In the genomic region with DNA sequence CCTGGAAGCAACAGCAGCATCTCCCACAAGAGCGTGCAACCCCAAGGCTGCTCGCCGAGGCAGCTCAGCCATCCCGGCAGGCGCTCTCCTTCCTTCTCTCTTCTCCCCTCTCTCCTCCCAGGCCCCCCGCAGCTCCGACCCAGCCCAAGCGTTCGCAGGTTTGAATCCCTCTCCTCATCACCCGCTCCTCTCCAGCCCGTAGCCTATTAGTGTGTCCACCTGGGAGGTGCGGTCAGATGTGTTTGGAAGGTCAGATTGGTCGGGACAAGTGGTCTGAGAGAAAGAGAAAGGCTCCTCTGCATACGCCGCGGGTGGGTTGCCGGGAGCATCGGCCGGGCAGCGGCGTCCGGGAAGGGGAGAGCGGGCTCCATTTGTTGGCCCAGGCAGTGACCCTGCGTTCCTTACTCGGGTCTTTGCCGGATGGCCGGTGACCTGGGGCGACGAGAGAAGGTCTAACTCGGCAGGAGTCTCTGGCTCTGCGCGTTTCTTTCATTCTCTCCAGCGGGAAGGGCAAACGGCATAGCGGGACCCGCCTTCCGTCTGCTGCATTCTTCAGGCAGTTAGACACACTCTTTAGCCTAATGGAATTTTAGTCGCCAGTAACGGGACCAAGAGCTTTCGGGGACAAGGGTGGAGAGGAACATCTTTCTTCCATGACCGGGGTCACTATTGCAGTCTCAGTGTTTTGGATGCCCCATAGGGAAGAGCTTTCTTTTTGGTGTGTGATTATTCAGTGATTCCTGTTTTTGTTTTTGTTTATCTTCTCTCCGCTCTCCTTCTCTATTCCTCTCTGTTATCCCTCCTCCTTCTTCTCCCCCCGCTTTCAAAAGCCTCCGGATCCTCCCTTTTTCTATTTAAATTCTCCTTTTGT, we compare ENCODE assay signal across 9 cellular contexts. TPM values are rescaled to one million over a fixed set of nuclear protein-coding genes. Genes with fewer than 3 reads are reported as not detected.
DNase-seq lines count a peak whose midpoint lies in the region; ATAC-seq and TF ChIP-seq lines count a peak whose summit lies in the region.
"Had no signal": no experiment of that assay in that cellular context is flagged by ENCODE, and none has a peak within 500 bp of the region (broad histone marks: within the 10 kb centered on the region; RNA-seq: fewer than 3 reads in every experiment).

No MANE protein-coding gene starts in this region.

- no peaks in the 10 kb centered on the region for H3K9me3 ChIP-seq in hepatocyte (ENCODE audit: low read depth)
- no peaks in the 10 kb centered on the region for H3K9me3 ChIP-seq in prostate gland

- WGBS in hepatocyte (ENCODE audit: low lambda C conversion rate, missing lambda C conversion rate): 1% methylated on average over 41 of the region's 44 CpGs
- WGBS in prostate gland: 2% methylated on average over 44 of the region's 44 CpGs

- in situ Hi-C loops in astrocyte of the spinal cord (cut with HindIII; ENCODE audit: low sequenced_read_pairs): no loop called here

- no peak for TF ChIP-seq POLR2A in prostate gland (IDR thresholded peaks at IDR 0.05)

- TF ChIP-seq CTCF in AG04449 (IDR thresholded peaks at IDR 0.05; ENCODE audit: insufficient read depth, low read length, missing control alignments) (no peak), astrocyte of the spinal cord (IDR thresholded peaks at IDR 0.05; ENCODE audit: low read depth, low read length) (no peak), hepatocyte (IDR thresholded peaks at IDR 0.05; ENCODE audit: poor library complexity) (no peak), prostate gland (IDR thresholded peaks at IDR 0.05) (no peak)

- H3K4me1 ChIP-seq in hepatocyte (ENCODE audit: insufficient read depth): peaks cover 15% of the 10 kb centered on the region
- no peaks in the 10 kb centered on the region for H3K4me1 ChIP-seq in prostate gland (replicated peaks)

- no peaks in the 10 kb centered on the region for H4K20me1 ChIP-seq in hepatocyte (ENCODE audit: insufficient read depth, poor library complexity, severe bottlenecking)

- H3K4me2 ChIP-seq in hepatocyte: peak overlapping the region; percentile 98

- DNase-seq in AG04449 (ENCODE audit: low read depth, low spot score) (no peak), Kasumi-1 (lab: John Stamatoyannopoulos, UW) (peak; percentile 20 to 37), astrocyte of the spinal cord (ENCODE audit: low read depth, low spot score) (peak; percentile 28), hepatocyte (ENCODE audit: low spot score) (peak; percentile 14), prostate gland (ENCODE audit: low spot score) (no peak), NCI-H128 (lab: John Stamatoyannopoulos, UW; ENCODE audit: unreplicated experiment) (no peak)

- H3K79me2 ChIP-seq in hepatocyte: no peaks in the 10 kb centered on the region

- POLR2A ChIA-PET in AG04449 (lab: Yijun Ruan, JAX): no interaction called here

- H3K27ac ChIP-seq in hepatocyte (no peak overlapping the region), prostate gland (no peak overlapping the region)

- H3K27me3 ChIP-seq in hepatocyte: peaks cover 98% of the 10 kb centered on the region
- H3K27me3 ChIP-seq in prostate gland (replicated peaks; ENCODE audit: insufficient read depth): peaks cover 7% of the 10 kb centered on the region

- CTCF ChIA-PET in AG04449 (lab: Yijun Ruan, JAX): interaction anchor here (0.8 to 6.1 kb wide), 10 partner anchors 9 to 642 kb away, joined by 3 to 67 read pairs (median 4); no protein-coding TSS in a partner anchor

- H3K4me3 ChIP-seq in AG04449 (ENCODE audit: low read depth, low read length): peak overlapping the region; percentile 64
- peak overlapping the region; percentile 75 for H3K4me3 ChIP-seq in astrocyte of the spinal cord (ENCODE audit: low read depth, low read length)
- peak overlapping the region; percentile 53 for H3K4me3 ChIP-seq in hepatocyte
- peak overlapping the region; percentile 39 to 40 for H3K4me3 ChIP-seq in prostate gland

- no peaks in the 10 kb centered on the region for H3K9me2 ChIP-seq in hepatocyte (replicated peaks; ENCODE audit: insufficient read depth)

- H3K36me3 ChIP-seq in hepatocyte (replicated peaks; ENCODE audit: insufficient read depth, low read depth): no peaks in the 10 kb centered on the region
- H3K36me3 ChIP-seq in prostate gland: no peaks in the 10 kb centered on the region

- ATAC-seq in GM19023 (IDR thresholded peaks at IDR 0.05; ENCODE audit: unreplicated experiment) (peak; percentile 17), HG03097 (IDR thresholded peaks at IDR 0.05; ENCODE audit: low FRiP score, unreplicated experiment) (no peak)

- intact Hi-C loops in prostate gland (cut with DNase I): no loop called here

- peak overlapping the region; percentile 58 for H2AFZ ChIP-seq in hepatocyte

RNA-seq across cellular contexts. Expression of gene TMEFF2, which starts 1.1 kb away (rescaled TPM):
- total RNA-seq in hepatocyte: 0.43 and 0.68 TPM in 2 replicates
- 0.68 and 1.8 TPM in 2 replicates for polyA plus RNA-seq in hepatocyte
- 10 to 100 TPM in 1 of 2 donors, 1 to 10 TPM in 1; 3.2 to 55.8 TPM for total RNA-seq in prostate gland
- total RNA-seq: glomerular endothelial cell had no signal

Comparison
In these comparisons a context has a peak if more than half of its experiments do, and no peak if none do; other contexts are left out.
1. DNase-seq: peak in Kasumi-1 (2 of 2), astrocyte of the spinal cord (single experiment) and hepatocyte (single experiment); none in AG04449 (single experiment), prostate gland (single experiment) and NCI-H128 (single experiment).
2. Peak in every context shown above with its lines, with median percentiles within 50 percentile points of each other: H3K4me3 ChIP-seq.